Comparison of ENCODE assay signal across 38 cellular contexts in genomic region chr17:73251871-73252270, GRCh38. TPM values are rescaled to one million over a fixed set of nuclear protein-coding genes. Genes with fewer than 3 reads are reported as not detected.
"Had no signal": no experiment of that assay in that cellular context is flagged by ENCODE, and none has a peak within 500 bp of the region (broad histone marks: within the 10 kb centered on the region; RNA-seq: fewer than 3 reads in every experiment).

No MANE protein-coding gene starts in this region.

- H3K9me3 Mint-ChIP-seq: activated B cell treated with CpG ODN at 0.5 μM for 24 hours; activated CD4-positive, alpha-beta memory T cell treated with anti-CD3 and anti-CD28 coated beads for 36 hours; activated CD4-positive, alpha-beta T cell treated with anti-CD3 and anti-CD28 coated beads, Interleukin-2, amount 10 ng/mL, durations not matched to agents 24 days and 14 days; activated CD8-positive, alpha-beta T cell treated with anti-CD3 and anti-CD28 coated beads for 36 hours; activated naive CD4-positive, alpha-beta T cell treated with anti-CD3 and anti-CD28 coated beads, Interleukin-2, amount 10 ng/mL, durations not matched to agents 7 days and 5 days; activated naive CD4-positive, alpha-beta T cell treated with anti-CD3 and anti-CD28 coated beads, Interleukin-2, amount 50 U/mL, for 24 hours; activated naive CD8-positive, alpha-beta T cell treated with anti-CD3 and anti-CD28 coated beads, Interleukin-2, amount 10 ng/mL, durations not matched to agents 7 days and 5 days; activated naive CD8-positive, alpha-beta T cell treated with anti-CD3 and anti-CD28 coated beads, Interleukin-2, amount 50 U/mL, for 24 hours; activated T-cell treated with anti-CD3 and anti-CD28 coated beads, Interleukin-2, amount 50 U/mL, for 4 hours; activated T-cell treated with anti-CD3 and anti-CD28 coated beads, Interleukin-2, amount 50 U/mL, for 72 hours; activated T-helper 1 cell treated with anti-CD3 and anti-CD28 coated beads, Interleukin-12 subunit alpha, Interleukin-12 subunit beta, Interleukin-2, Interleukin-4 antibody, amounts not matched to agents 30 ng/mL and 10 ng/mL and 1 ng/mL, durations not matched to agents 14 hours and 24 hours and 36 hours; activated T-helper 2 cell treated with anti-CD3 and anti-CD28 coated beads, Interferon-gamma antibody, Interleukin-2, Interleukin-4, amounts not matched to agents 10 μg/mL and 5 μg/mL and 100 μg/mL, durations not matched to agents 14 hours and 24 hours and 36 hours; brain; T-helper 1 cell treated with Interleukin-12 subunit alpha and Interleukin-12 subunit beta and Interleukin-4 antibody, amounts not matched to agents 30 μg/mL and 1 μg/mL, for 36 hours; T-helper 2 cell treated with Interferon-gamma antibody and Interleukin-4, amounts not matched to agents 5 μg/mL and 100 μg/mL, for 36 hours had no signal

- H3K27ac Mint-ChIP-seq: activated B cell treated with CpG ODN at 0.5 μM for 24 hours; activated CD4-positive, alpha-beta memory T cell treated with anti-CD3 and anti-CD28 coated beads for 36 hours; activated CD4-positive, alpha-beta T cell treated with anti-CD3 and anti-CD28 coated beads, Interleukin-2, amount 10 ng/mL, durations not matched to agents 24 days and 14 days; activated CD8-positive, alpha-beta T cell treated with anti-CD3 and anti-CD28 coated beads for 36 hours; activated naive CD4-positive, alpha-beta T cell treated with anti-CD3 and anti-CD28 coated beads, Interleukin-2, amount 10 ng/mL, durations not matched to agents 7 days and 5 days; activated naive CD4-positive, alpha-beta T cell treated with anti-CD3 and anti-CD28 coated beads, Interleukin-2, amount 50 U/mL, for 24 hours; activated naive CD8-positive, alpha-beta T cell; activated naive CD8-positive, alpha-beta T cell treated with anti-CD3 and anti-CD28 coated beads, Interleukin-2, amount 10 ng/mL, durations not matched to agents 7 days and 5 days; activated naive CD8-positive, alpha-beta T cell treated with anti-CD3 and anti-CD28 coated beads, Interleukin-2, amount 50 U/mL, for 24 hours; activated T-cell treated with anti-CD3 and anti-CD28 coated beads, Interleukin-2, amount 50 U/mL, for 72 hours; activated T-helper 1 cell treated with anti-CD3 and anti-CD28 coated beads, Interleukin-12 subunit alpha, Interleukin-12 subunit beta, Interleukin-2, Interleukin-4 antibody, amounts not matched to agents 30 ng/mL and 10 ng/mL and 1 ng/mL, durations not matched to agents 14 hours and 24 hours and 36 hours; activated T-helper 2 cell treated with anti-CD3 and anti-CD28 coated beads, Interferon-gamma antibody, Interleukin-2, Interleukin-4, amounts not matched to agents 10 μg/mL and 5 μg/mL and 100 μg/mL, durations not matched to agents 14 hours and 24 hours and 36 hours; T-helper 1 cell treated with Interleukin-12 subunit alpha and Interleukin-12 subunit beta and Interleukin-4 antibody, amounts not matched to agents 30 μg/mL and 1 μg/mL, for 36 hours; T-helper 2 cell treated with Interferon-gamma antibody and Interleukin-4, amounts not matched to agents 5 μg/mL and 100 μg/mL, for 36 hours had no signal

- H3K4me3 Mint-ChIP-seq: activated B cell treated with CpG ODN at 0.5 μM for 24 hours; activated CD4-positive, alpha-beta memory T cell treated with anti-CD3 and anti-CD28 coated beads for 36 hours; activated CD4-positive, alpha-beta T cell treated with anti-CD3 and anti-CD28 coated beads, Interleukin-2, amount 10 ng/mL, durations not matched to agents 24 days and 14 days; activated CD8-positive, alpha-beta T cell treated with anti-CD3 and anti-CD28 coated beads for 36 hours; activated naive CD4-positive, alpha-beta T cell treated with anti-CD3 and anti-CD28 coated beads, Interleukin-2, amount 10 ng/mL, durations not matched to agents 7 days and 5 days; activated naive CD4-positive, alpha-beta T cell treated with anti-CD3 and anti-CD28 coated beads, Interleukin-2, amount 50 U/mL, for 24 hours; activated naive CD8-positive, alpha-beta T cell; activated naive CD8-positive, alpha-beta T cell treated with anti-CD3 and anti-CD28 coated beads, Interleukin-2, amount 10 ng/mL, durations not matched to agents 7 days and 5 days; activated naive CD8-positive, alpha-beta T cell treated with anti-CD3 and anti-CD28 coated beads, Interleukin-2, amount 50 U/mL, for 24 hours; activated T-cell treated with anti-CD3 and anti-CD28 coated beads, Interleukin-2, amount 50 U/mL, for 4 hours; activated T-cell treated with anti-CD3 and anti-CD28 coated beads, Interleukin-2, amount 50 U/mL, for 72 hours; activated T-helper 1 cell treated with anti-CD3 and anti-CD28 coated beads, Interleukin-12 subunit alpha, Interleukin-12 subunit beta, Interleukin-2, Interleukin-4 antibody, amounts not matched to agents 30 ng/mL and 10 ng/mL and 1 ng/mL, durations not matched to agents 14 hours and 24 hours and 36 hours; brain; T-helper 1 cell treated with Interleukin-12 subunit alpha and Interleukin-12 subunit beta and Interleukin-4 antibody, amounts not matched to agents 30 μg/mL and 1 μg/mL, for 36 hours; T-helper 2 cell treated with Interferon-gamma antibody and Interleukin-4, amounts not matched to agents 5 μg/mL and 100 μg/mL, for 36 hours had no signal

- DNase-seq: activated B cell treated with CpG ODN at 0.5 μM for 24 hours; activated CD4-positive, alpha-beta memory T cell treated with anti-CD3 and anti-CD28 coated beads for 36 hours; activated CD4-positive, alpha-beta T cell treated with anti-CD3 and anti-CD28 coated beads for 4 hours; activated CD4-positive, alpha-beta T cell treated with anti-CD3 and anti-CD28 coated beads, Interleukin-2, amount 10 ng/mL, durations not matched to agents 24 days and 14 days; activated CD4-positive, alpha-beta T cell treated with anti-CD3 and anti-CD28 coated beads, Interleukin-2, amount 50 U/mL, for 1 hour; activated CD4-positive, alpha-beta T cell treated with anti-CD3 and anti-CD28 coated beads, Interleukin-2, amount 50 U/mL, for 4 hours; activated CD4-positive, CD25-positive, alpha-beta regulatory T cell treated with anti-CD3 and anti-CD28 coated beads, Interleukin-2, amount 50 U/mL, for 72 hours; activated CD8-positive, alpha-beta memory T cell treated with anti-CD3 and anti-CD28 coated beads, Interleukin-2, amount 50 U/mL, for 4 hours; activated CD8-positive, alpha-beta T cell treated with anti-CD3 and anti-CD28 coated beads for 36 hours; activated effector memory CD4-positive, alpha-beta T cell treated with Interleukin-2 at 50 U/mL for 16 hours; activated gamma-delta T cell; activated naive CD4-positive, alpha-beta T cell treated with anti-CD3 and anti-CD28 coated beads, Interleukin-2, amount 10 ng/mL, durations not matched to agents 7 days and 5 days; activated naive CD4-positive, alpha-beta T cell treated with Interleukin-2 at 50 U/mL for 16 hours; activated naive CD8-positive, alpha-beta T cell treated with anti-CD3 and anti-CD28 coated beads, Interleukin-2, amount 10 ng/mL, durations not matched to agents 7 days and 5 days; activated naive CD8-positive, alpha-beta T cell treated with anti-CD3 and anti-CD28 coated beads, Interleukin-2, amount 50 U/mL, for 24 hours; activated T-cell treated with anti-CD3 and anti-CD28 coated beads for 4 hours; activated T-cell treated with anti-CD3 and anti-CD28 coated beads, Interleukin-2, amount 50 U/mL, for 1 hour; activated T-cell treated with anti-CD3 and anti-CD28 coated beads, Interleukin-2, amount 50 U/mL, for 4 hours; activated T-cell treated with anti-CD3 and anti-CD28 coated beads, Interleukin-2, amount 50 U/mL, for 72 hours; amygdala; anterior cingulate cortex; central memory CD4-positive, alpha-beta T cell; SW 1271; T-helper 1 cell; T-helper 2 cell; T-helper 9 cell had no signal

- ATAC-seq: activated CD8-positive, alpha-beta T cell treated with anti-CD3 and anti-CD28 coated beads for 36 hours; activated naive CD8-positive, alpha-beta T cell treated with anti-CD3 and anti-CD28 coated beads, Interleukin-2, amount 50 U/mL, for 24 hours; activated T-cell treated with anti-CD3 and anti-CD28 coated beads, Interleukin-2, amount 50 U/mL, for 4 hours; activated T-cell treated with anti-CD3 and anti-CD28 coated beads, Interleukin-2, amount 50 U/mL, for 72 hours had no signal

- H3K9me3 ChIP-seq: ascending aorta had no signal

- H3K4me1 Mint-ChIP-seq: activated CD4-positive, alpha-beta T cell treated with anti-CD3 and anti-CD28 coated beads, Interleukin-2, amount 10 ng/mL, durations not matched to agents 24 days and 14 days; activated naive CD4-positive, alpha-beta T cell treated with anti-CD3 and anti-CD28 coated beads, Interleukin-2, amount 10 ng/mL, durations not matched to agents 7 days and 5 days; activated naive CD4-positive, alpha-beta T cell treated with anti-CD3 and anti-CD28 coated beads, Interleukin-2, amount 50 U/mL, for 24 hours; activated naive CD8-positive, alpha-beta T cell treated with anti-CD3 and anti-CD28 coated beads, Interleukin-2, amount 50 U/mL, for 24 hours had no signal

- H3K27ac ChIP-seq: ascending aorta, cardiac muscle cell, VCaP had no signal

- H3K27me3 ChIP-seq: ascending aorta, cardiac muscle cell had no signal

- H3K36me3 Mint-ChIP-seq: activated CD4-positive, alpha-beta memory T cell treated with anti-CD3 and anti-CD28 coated beads for 36 hours; activated naive CD4-positive, alpha-beta T cell treated with anti-CD3 and anti-CD28 coated beads, Interleukin-2, amount 10 ng/mL, durations not matched to agents 7 days and 5 days; activated naive CD4-positive, alpha-beta T cell treated with anti-CD3 and anti-CD28 coated beads, Interleukin-2, amount 50 U/mL, for 24 hours; activated naive CD8-positive, alpha-beta T cell; brain had no signal

- H3K4me3 ChIP-seq: ascending aorta, cardiac muscle cell had no signal

- H3K4me1 ChIP-seq: ascending aorta had no signal

- H3K27me3 Mint-ChIP-seq: activated B cell treated with CpG ODN at 0.5 μM for 24 hours; activated CD4-positive, alpha-beta memory T cell treated with anti-CD3 and anti-CD28 coated beads for 36 hours; activated CD4-positive, alpha-beta T cell treated with anti-CD3 and anti-CD28 coated beads, Interleukin-2, amount 10 ng/mL, durations not matched to agents 24 days and 14 days; activated CD8-positive, alpha-beta T cell treated with anti-CD3 and anti-CD28 coated beads for 36 hours; activated naive CD4-positive, alpha-beta T cell treated with anti-CD3 and anti-CD28 coated beads, Interleukin-2, amount 10 ng/mL, durations not matched to agents 7 days and 5 days; activated naive CD4-positive, alpha-beta T cell treated with anti-CD3 and anti-CD28 coated beads, Interleukin-2, amount 50 U/mL, for 24 hours; activated naive CD8-positive, alpha-beta T cell treated with anti-CD3 and anti-CD28 coated beads, Interleukin-2, amount 10 ng/mL, durations not matched to agents 7 days and 5 days had no signal

RNA-seq across cellular contexts. Expression of gene CPSF4L, which starts 9.8 kb away (rescaled TPM):
- total RNA-seq: activated B cell treated with CpG ODN at 0.5 μM for 24 hours; activated CD4-positive, alpha-beta memory T cell treated with anti-CD3 and anti-CD28 coated beads for 36 hours; activated CD4-positive, alpha-beta T cell treated with anti-CD3 and anti-CD28 coated beads, Interleukin-2, amount 10 ng/mL, durations not matched to agents 24 days and 14 days; activated CD8-positive, alpha-beta memory T cell treated with anti-CD3 and anti-CD28 coated beads for 36 hours; activated CD8-positive, alpha-beta T cell treated with anti-CD3 and anti-CD28 coated beads for 36 hours; activated naive CD8-positive, alpha-beta T cell treated with anti-CD3 and anti-CD28 coated beads, Interleukin-2, amount 10 ng/mL, durations not matched to agents 7 days and 5 days; activated T-cell treated with anti-CD3 and anti-CD28 coated beads, Interleukin-2, amount 50 U/mL, for 4 hours; activated T-cell treated with anti-CD3 and anti-CD28 coated beads, Interleukin-2, amount 50 U/mL, for 72 hours; activated T-helper 1 cell treated with anti-CD3 and anti-CD28 coated beads, Interleukin-12 subunit alpha, Interleukin-12 subunit beta, Interleukin-2, Interleukin-4 antibody, amounts not matched to agents 30 ng/mL and 10 ng/mL and 1 ng/mL, durations not matched to agents 14 hours and 24 hours and 36 hours; activated T-helper 2 cell treated with anti-CD3 and anti-CD28 coated beads, Interferon-gamma antibody, Interleukin-2, Interleukin-4, amounts not matched to agents 10 μg/mL and 5 μg/mL and 100 μg/mL, durations not matched to agents 14 hours and 24 hours and 36 hours; ascending aorta; bronchial epithelial cell; cardiac muscle cell had no signal
- polyA plus RNA-seq: cardiac muscle cell had no signal
